Comparison of ENCODE assay signal across 1 cellular context in the genomic region with DNA sequence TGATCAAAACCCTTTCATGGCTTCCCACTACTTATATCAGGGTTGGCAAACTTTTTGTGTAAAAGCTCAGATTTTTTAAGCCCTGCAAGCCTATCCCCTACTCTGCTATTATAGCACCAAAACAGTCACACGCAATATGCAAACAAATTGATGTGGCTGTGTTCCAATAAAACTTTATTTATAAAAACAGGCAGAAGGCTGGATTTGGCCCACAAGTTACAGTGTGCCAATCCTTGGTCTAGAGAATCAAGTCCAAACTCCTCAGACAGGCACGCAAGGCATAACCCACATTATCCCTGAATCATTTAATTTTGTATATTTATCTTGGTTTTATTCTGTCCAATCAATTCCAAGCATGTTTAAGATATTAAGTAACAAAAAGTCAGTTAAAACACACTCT.
TF ChIP-seq lines count a peak whose summit lies in the region.

No MANE protein-coding gene starts in this region.

TF ChIP-seq in IMR-90, 13 proteins besides CTCF, POLR2A, EP300 and RAD21:
- TF ChIP-seq FOS (IDR thresholded peaks at IDR 0.05; ENCODE audit: low read depth, low read length), result 0 out of 2 replicates have a peak, but pooled peaks have one; percentile 3
- peak; percentile 39 for TF ChIP-seq RCOR1 (IDR thresholded peaks at IDR 0.05; ENCODE audit: insufficient replicate concordance, low read length)
- TF ChIP-seq CEBPB (IDR thresholded peaks at IDR 0.05; ENCODE audit: low read depth, low read length), result no peak
